ENCODE assay signal across 21 cellular contexts in genomic region chr1:233151850-233152249, GRCh38.
A peak's percentile ranks its signal among the peaks of the same experiment; 100 is the strongest.
DNase-seq lines count a peak whose midpoint lies in the region; ATAC-seq and TF ChIP-seq lines count a peak whose summit lies in the region.
"Had no signal": no experiment of that assay in that cellular context is flagged by ENCODE, and none has a peak within 500 bp of the region (broad histone marks: within the 10 kb centered on the region; RNA-seq: fewer than 3 reads in every experiment).

No MANE protein-coding gene starts in this region.

- no peak for TF ChIP-seq CTCF in heart right ventricle (IDR thresholded peaks at IDR 0.05)
- TF ChIP-seq CTCF in brain microvascular endothelial cell (IDR thresholded peaks at IDR 0.05; ENCODE audit: low read depth, low read length, missing control alignments) = no peak

- WGBS in heart right ventricle, 2 donors = 37 to 46% methylated on average over 6 of the region's 6 CpGs
- WGBS in trophoblast cell (ENCODE audit: extremely low coverage, insufficient coverage, insufficient read length) = no CpG with 5 or more reads among the region's 6 CpGs

- H3K18ac ChIP-seq in trophoblast cell (ENCODE audit: low read length) = no peak overlapping the region

- H3K79me2 ChIP-seq in trophoblast cell (ENCODE audit: control insufficient read depth, insufficient read depth, low read length, poor library complexity) = no peaks in the 10 kb centered on the region

- H3K4me2 ChIP-seq in trophoblast cell (ENCODE audit: low read length) = no peak overlapping the region

- H3K9me3 ChIP-seq in heart right ventricle (no peaks in the 10 kb centered on the region), trophoblast cell (ENCODE audit: insufficient read depth, low read depth, low read length) (no peaks in the 10 kb centered on the region)
- H3K9me3 ChIP-seq: BLaER1 treated with 17β-estradiol and CSF1 and Interleukin-3, amounts not matched to agents 10 nM and 100 nM; Peyer's patch had no signal

- H2BK5ac ChIP-seq in trophoblast cell (ENCODE audit: low read depth, low read length, poor library complexity) = no peak overlapping the region

- no peak overlapping the region for H4K12ac ChIP-seq in trophoblast cell (ENCODE audit: low read depth, low read length)

- peak overlapping the region; percentile 40 for H3K9ac ChIP-seq in trophoblast cell (ENCODE audit: low read length)
- H3K9ac ChIP-seq: BLaER1 treated with 17β-estradiol and CSF1 and Interleukin-3, amounts not matched to agents 10 nM and 100 nM had no signal

- H3K36me3 ChIP-seq in heart right ventricle (no peaks in the 10 kb centered on the region), trophoblast cell (ENCODE audit: control insufficient read depth in 1 of 2, insufficient read depth in 2 of 2, low read length in 2 of 2) (no peaks in the 10 kb centered on the region), brain microvascular endothelial cell (replicated peaks) (no peaks in the 10 kb centered on the region)
- H3K36me3 ChIP-seq: BLaER1 treated with 17β-estradiol and CSF1 and Interleukin-3, amounts not matched to agents 10 nM and 100 nM; Peyer's patch had no signal

- no peak overlapping the region for H3K4ac ChIP-seq in trophoblast cell (ENCODE audit: low read depth, low read length)

- no peak overlapping the region for H2AFZ ChIP-seq in trophoblast cell (ENCODE audit: insufficient read depth, low read length, poor library complexity)

- H3K79me1 ChIP-seq in trophoblast cell (ENCODE audit: low read length) = no peaks in the 10 kb centered on the region

- in situ Hi-C loops in brain microvascular endothelial cell (cut with HindIII; ENCODE audit: low pct_ligation_motif_present, low sequenced_read_pairs) = no loop called here

- H3K4me3 ChIP-seq in heart right ventricle = no peak overlapping the region
- H3K4me3 ChIP-seq in trophoblast cell (ENCODE audit: low read depth, low read length) = no peak overlapping the region
- H3K4me3 ChIP-seq in brain microvascular endothelial cell (ENCODE audit: low read depth, low read length) = no peak overlapping the region
- H3K4me3 ChIP-seq: BLaER1 treated with 17β-estradiol and CSF1 and Interleukin-3, amounts not matched to agents 10 nM and 100 nM; Peyer's patch had no signal

- H4K8ac ChIP-seq in trophoblast cell (ENCODE audit: low read depth, low read length) = no peak overlapping the region

- no peak overlapping the region for H2BK12ac ChIP-seq in trophoblast cell (ENCODE audit: low read length)

- H2BK120ac ChIP-seq in trophoblast cell (ENCODE audit: insufficient read depth, low read length, poor library complexity) = no peak overlapping the region

- H3K27me3 ChIP-seq in heart right ventricle (no peaks in the 10 kb centered on the region), trophoblast cell (ENCODE audit: insufficient read depth, low read length) (no peaks in the 10 kb centered on the region), brain microvascular endothelial cell (replicated peaks) (no peaks in the 10 kb centered on the region)
- H3K27me3 ChIP-seq: BLaER1 treated with 17β-estradiol and CSF1 and Interleukin-3, amounts not matched to agents 10 nM and 100 nM; Peyer's patch had no signal

- ATAC-seq in Right ventricle myocardium inferior (peak; percentile 96), heart right ventricle (peak; percentile 58 to 96 (median 84)), HG02798 (IDR thresholded peaks at IDR 0.05; ENCODE audit: poor library complexity, unreplicated experiment) (no peak), HG02610 (IDR thresholded peaks at IDR 0.05; ENCODE audit: unreplicated experiment) (no peak)
- ATAC-seq: HCT116 had no signal

- H3K27ac ChIP-seq in heart right ventricle (no peak overlapping the region), trophoblast cell (ENCODE audit: low read depth, low read length) (no peak overlapping the region), brain microvascular endothelial cell (no peak overlapping the region)
- H3K27ac ChIP-seq: BLaER1 treated with 17β-estradiol and CSF1 and Interleukin-3, amounts not matched to agents 10 nM and 100 nM; Peyer's patch had no signal

- H2AK5ac ChIP-seq in trophoblast cell (ENCODE audit: low read length) = no peak overlapping the region

- H3K14ac ChIP-seq in trophoblast cell (ENCODE audit: low read length) = no peak overlapping the region

- intact Hi-C loops in Right ventricle myocardium inferior (cut with DNase I) (no loop called here), cardiac septum (cut with DNase I) (no loop called here), heart right ventricle (cut with DNase I) (no loop called here)

- no peak overlapping the region for H4K91ac ChIP-seq in trophoblast cell (ENCODE audit: low read depth, low read length)

- peaks cover 0 to 18% (median 8%) of the 10 kb centered on the region in 9 donors for H3K4me1 ChIP-seq in heart right ventricle
- no peaks in the 10 kb centered on the region for H3K4me1 ChIP-seq in trophoblast cell (ENCODE audit: control insufficient read depth in 1 of 2, insufficient read depth in 2 of 2, low read length in 2 of 2)
- H3K4me1 ChIP-seq: Peyer's patch had no signal

- peak; percentile 72 for DNase-seq in Right ventricle myocardium inferior (ENCODE audit: missing footprints)
- DNase-seq in cardiac septum (ENCODE audit: low spot score) = no peak
- peak; percentile 34 to 48 for DNase-seq in heart right ventricle
- DNase-seq in trophoblast cell = no peak
- no peak for DNase-seq in brain microvascular endothelial cell
- DNase-seq: 8988T; Calu3; CD8-positive, alpha-beta memory T cell; DMS153; MV-4-11; NCI-H1105 treated with DMSO at 0.1 percent for 48 hours; NCI-H1694 treated with DMSO at 0.1 percent for 48 hours; NCI-H2081 treated with DMSO at 0.1 percent for 48 hours; NCI-H2171 treated with DMSO at 0.1 percent for 48 hours; NCI-H524 treated with DMSO at 0.1 percent for 48 hours; NCI-H82; Peyer's patch had no signal

- no peak overlapping the region for H3K23ac ChIP-seq in trophoblast cell (ENCODE audit: low read length)

Comparison
In these comparisons a context has a peak if more than half of its experiments do, and no peak if none do; other contexts are left out.
1. DNase-seq: peak in Right ventricle myocardium inferior (single experiment) and heart right ventricle (2 of 2); none in cardiac septum (single experiment), trophoblast cell (0 of 2) and brain microvascular endothelial cell (single experiment).
2. ATAC-seq: peak in Right ventricle myocardium inferior (single experiment) and heart right ventricle (8 of 8); none in HG02798 (single experiment) and HG02610 (single experiment).